ENCODE assay signal across 18 cellular contexts in the genomic region with DNA sequence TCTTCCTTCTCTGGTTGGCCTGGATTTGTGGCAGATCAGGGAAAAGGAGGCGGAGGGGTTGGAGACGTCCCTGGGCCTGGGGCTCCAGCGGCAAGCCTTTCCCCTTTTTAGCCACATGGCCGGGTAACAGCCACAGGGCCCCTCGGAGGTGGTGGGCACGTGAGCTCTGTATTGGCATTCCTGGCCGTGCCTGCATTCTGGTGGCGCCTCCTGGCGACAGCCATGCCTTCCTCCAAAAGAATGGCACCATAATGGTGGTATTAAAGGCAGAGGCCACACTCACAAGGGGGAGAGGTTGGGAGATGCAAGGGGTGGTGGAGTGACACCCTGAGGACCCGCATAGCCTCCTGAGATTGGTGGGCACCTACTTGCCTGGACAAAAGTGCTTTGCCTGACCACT. TPM values are rescaled to one million over a fixed set of nuclear protein-coding genes. Genes with fewer than 3 reads are reported as not detected.
DNase-seq lines count a peak whose midpoint lies in the region; ATAC-seq and TF ChIP-seq lines count a peak whose summit lies in the region.
"Had no signal": no experiment of that assay in that cellular context is flagged by ENCODE, and none has a peak within 500 bp of the region (broad histone marks: within the 10 kb centered on the region; RNA-seq: fewer than 3 reads in every experiment).

No MANE protein-coding gene starts in this region.

- H3K9me3 Mint-ChIP-seq in chondrocyte (ENCODE audit: low read depth) (no peaks in the 10 kb centered on the region), nephron progenitor cell (no peaks in the 10 kb centered on the region)
- H3K9me3 Mint-ChIP-seq in naive thymus-derived CD8-positive, alpha-beta T cell: no peaks in the 10 kb centered on the region
- H3K9me3 Mint-ChIP-seq: activated T-cell treated with anti-CD3 and anti-CD28 coated beads, Interleukin-2, amount 50 U/mL, for 4 hours; CD4-positive, alpha-beta memory T cell; effector memory CD8-positive, alpha-beta T cell; memory B cell had no signal

- H3K27me3 Mint-ChIP-seq in chondrocyte (ENCODE audit: low read depth): peaks cover 2% of the 10 kb centered on the region
- peaks cover 15% of the 10 kb centered on the region for H3K27me3 Mint-ChIP-seq in nephron progenitor cell (ENCODE audit: low read depth, poor library complexity)
- no peaks in the 10 kb centered on the region for H3K27me3 Mint-ChIP-seq in naive thymus-derived CD8-positive, alpha-beta T cell

- POLR2A ChIA-PET in naive thymus-derived CD8-positive, alpha-beta T cell (lab: Charles Lee): no interaction called here

- DNase-seq in ELF-1 (ENCODE audit: low read depth, low spot score) (peak; percentile 62), HuH-7 (ENCODE audit: low spot score) (peak; percentile 31), chondrocyte (ENCODE audit: low spot score) (no peak), nephron progenitor cell (peak; percentile 27), hippocampal formation (lab: John Stamatoyannopoulos, UW) (no peak), AG08395 (ENCODE audit: low spot score) (no peak), omental fat pad (ENCODE audit: low spot score) (no peak)
- no peak for DNase-seq in naive thymus-derived CD8-positive, alpha-beta T cell
- DNase-seq: activated CD4-positive, CD25-positive, alpha-beta regulatory T cell treated with anti-CD3 and anti-CD28 coated beads, Interleukin-2, amount 50 U/mL, for 72 hours; activated T-cell treated with anti-CD3 and anti-CD28 coated beads, Interleukin-2, amount 50 U/mL, for 4 hours; amniotic stem cell; CD4-positive, alpha-beta memory T cell; effector memory CD8-positive, alpha-beta T cell; heart left ventricle; KG1; NCI-H2029 had no signal

- H3K4me1 Mint-ChIP-seq in chondrocyte (ENCODE audit: low read depth) (peaks cover 43% of the 10 kb centered on the region), nephron progenitor cell (peaks cover 27% of the 10 kb centered on the region)
- peaks cover 0 to 2% (median 0%) of the 10 kb centered on the region in 4 donors for H3K4me1 Mint-ChIP-seq in naive thymus-derived CD8-positive, alpha-beta T cell

- no peak for ATAC-seq in omental fat pad (ENCODE audit: low FRiP score)
- ATAC-seq in naive thymus-derived CD8-positive, alpha-beta T cell: no peak
- ATAC-seq: activated T-cell treated with anti-CD3 and anti-CD28 coated beads, Interleukin-2, amount 50 U/mL, for 4 hours; effector memory CD8-positive, alpha-beta T cell had no signal

- H3K4me3 Mint-ChIP-seq in chondrocyte (ENCODE audit: unreplicated experiment): no peak overlapping the region
- no peak overlapping the region for H3K4me3 Mint-ChIP-seq in nephron progenitor cell
- no peak overlapping the region for H3K4me3 Mint-ChIP-seq in naive thymus-derived CD8-positive, alpha-beta T cell
- H3K4me3 Mint-ChIP-seq: activated T-cell treated with anti-CD3 and anti-CD28 coated beads, Interleukin-2, amount 50 U/mL, for 4 hours; CD4-positive, alpha-beta memory T cell; effector memory CD8-positive, alpha-beta T cell; memory B cell had no signal

- no peak overlapping the region for H3K27ac Mint-ChIP-seq in chondrocyte (ENCODE audit: unreplicated experiment)
- peak overlapping the region; percentile 22 for H3K27ac Mint-ChIP-seq in nephron progenitor cell
- H3K27ac Mint-ChIP-seq in naive thymus-derived CD8-positive, alpha-beta T cell: no peak overlapping the region
- H3K27ac Mint-ChIP-seq: CD4-positive, alpha-beta memory T cell; memory B cell had no signal

- TF ChIP-seq CTCF in chondrocyte (IDR thresholded peaks at IDR 0.05) (peak; percentile 11), nephron progenitor cell (IDR thresholded peaks at IDR 0.05) (peak; percentile 34), omental fat pad (IDR thresholded peaks at IDR 0.05) (no peak)

- no peaks in the 10 kb centered on the region for H3K36me3 Mint-ChIP-seq in chondrocyte (ENCODE audit: low read depth)
- H3K36me3 Mint-ChIP-seq in nephron progenitor cell (ENCODE audit: low read depth): no peaks in the 10 kb centered on the region
- no peaks in the 10 kb centered on the region for H3K36me3 Mint-ChIP-seq in naive thymus-derived CD8-positive, alpha-beta T cell
- H3K36me3 Mint-ChIP-seq: CD4-positive, alpha-beta memory T cell; memory B cell had no signal

RNA-seq across cellular contexts. Expression of gene AQP1, which starts 3.0 kb away (rescaled TPM):
- total RNA-seq in chondrocyte: 3.9 to 18.6 TPM (median 18.0 TPM) in 3 replicates
- 100 to 1,000 TPM; 291 to 685 (median 428) TPM for total RNA-seq in omental fat pad
- under 1 TPM; 0.23 to 0.33 TPM for total RNA-seq in naive thymus-derived CD8-positive, alpha-beta T cell
- polyA plus RNA-seq in naive thymus-derived CD8-positive, alpha-beta T cell: not detected
- total RNA-seq: CD4-positive, alpha-beta memory T cell had no signal
- polyA plus RNA-seq: CD4-positive, alpha-beta memory T cell had no signal

RNA-seq across cellular contexts. Expression of gene GHRHR, which starts 55.1 kb away (rescaled TPM):
- total RNA-seq in chondrocyte: not detected in 3 replicates
- not detected for total RNA-seq in omental fat pad
- total RNA-seq in naive thymus-derived CD8-positive, alpha-beta T cell: not detected
- not detected for polyA plus RNA-seq in naive thymus-derived CD8-positive, alpha-beta T cell
- total RNA-seq: activated T-cell treated with anti-CD3 and anti-CD28 coated beads, Interleukin-2, amount 50 U/mL, for 4 hours; CD4-positive, alpha-beta memory T cell; heart left ventricle; pulmonary artery endothelial cell had no signal
- polyA plus RNA-seq: CD4-positive, alpha-beta memory T cell; heart left ventricle had no signal

Comparison
In these comparisons a context has a peak if more than half of its experiments do, and no peak if none do; other contexts are left out.
1. DNase-seq: peak in ELF-1 (single experiment), HuH-7 (single experiment) and nephron progenitor cell (single experiment); none in chondrocyte (single experiment), hippocampal formation (0 of 2), AG08395 (single experiment), omental fat pad (single experiment) and naive thymus-derived CD8-positive, alpha-beta T cell (0 of 10).
2. CTCF ChIP-seq: peak in chondrocyte (single experiment) and nephron progenitor cell (single experiment); none in omental fat pad (0 of 3).
3. RNA of gene AQP1, which starts 3.0 kb away (total RNA-seq): 291 to 685 TPM in omental fat pad; 3.9 to 18.6 TPM in chondrocyte and 0.23 to 0.33 TPM in naive thymus-derived CD8-positive, alpha-beta T cell; every median in the first group is over 10 times any median in the second.